ENCODE assay signal across 1 cellular context in the genomic region with DNA sequence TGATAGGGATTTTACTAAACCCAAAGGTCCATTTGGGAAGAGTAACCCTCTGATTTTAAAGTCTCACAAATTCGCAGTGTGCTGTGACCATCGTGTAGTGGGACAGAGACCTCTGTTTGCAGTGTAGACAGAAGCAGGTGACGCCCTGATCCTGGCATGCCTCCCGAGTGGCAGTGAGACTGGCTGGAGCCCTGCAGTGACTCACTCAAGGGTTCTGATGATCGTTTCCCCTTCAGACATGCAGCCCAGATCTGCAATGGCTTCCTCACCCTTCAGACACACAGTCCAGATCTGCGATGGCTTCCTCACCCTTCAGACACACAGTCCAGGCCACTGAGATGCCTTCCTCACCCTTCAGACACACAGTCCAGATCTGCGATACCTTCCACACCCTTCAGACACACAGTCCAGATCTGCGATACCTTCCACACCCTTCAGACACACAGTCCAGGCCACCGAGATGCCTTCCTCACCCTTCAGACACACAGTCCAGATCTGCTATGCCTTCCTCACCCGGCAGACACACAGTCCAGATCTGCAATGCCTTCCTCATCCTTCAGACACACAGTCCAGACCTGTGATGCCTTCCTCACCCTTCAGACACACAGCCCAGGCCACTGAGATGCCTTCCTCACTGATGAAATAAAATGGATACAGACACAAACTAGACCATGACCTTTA.
TF ChIP-seq lines count a peak whose summit lies in the region.

No MANE protein-coding gene starts in this region.

TF ChIP-seq in GM23338, 12 proteins besides CTCF, POLR2A, EP300 and RAD21 (continued from another document):
- TF ChIP-seq, protein P1, sequence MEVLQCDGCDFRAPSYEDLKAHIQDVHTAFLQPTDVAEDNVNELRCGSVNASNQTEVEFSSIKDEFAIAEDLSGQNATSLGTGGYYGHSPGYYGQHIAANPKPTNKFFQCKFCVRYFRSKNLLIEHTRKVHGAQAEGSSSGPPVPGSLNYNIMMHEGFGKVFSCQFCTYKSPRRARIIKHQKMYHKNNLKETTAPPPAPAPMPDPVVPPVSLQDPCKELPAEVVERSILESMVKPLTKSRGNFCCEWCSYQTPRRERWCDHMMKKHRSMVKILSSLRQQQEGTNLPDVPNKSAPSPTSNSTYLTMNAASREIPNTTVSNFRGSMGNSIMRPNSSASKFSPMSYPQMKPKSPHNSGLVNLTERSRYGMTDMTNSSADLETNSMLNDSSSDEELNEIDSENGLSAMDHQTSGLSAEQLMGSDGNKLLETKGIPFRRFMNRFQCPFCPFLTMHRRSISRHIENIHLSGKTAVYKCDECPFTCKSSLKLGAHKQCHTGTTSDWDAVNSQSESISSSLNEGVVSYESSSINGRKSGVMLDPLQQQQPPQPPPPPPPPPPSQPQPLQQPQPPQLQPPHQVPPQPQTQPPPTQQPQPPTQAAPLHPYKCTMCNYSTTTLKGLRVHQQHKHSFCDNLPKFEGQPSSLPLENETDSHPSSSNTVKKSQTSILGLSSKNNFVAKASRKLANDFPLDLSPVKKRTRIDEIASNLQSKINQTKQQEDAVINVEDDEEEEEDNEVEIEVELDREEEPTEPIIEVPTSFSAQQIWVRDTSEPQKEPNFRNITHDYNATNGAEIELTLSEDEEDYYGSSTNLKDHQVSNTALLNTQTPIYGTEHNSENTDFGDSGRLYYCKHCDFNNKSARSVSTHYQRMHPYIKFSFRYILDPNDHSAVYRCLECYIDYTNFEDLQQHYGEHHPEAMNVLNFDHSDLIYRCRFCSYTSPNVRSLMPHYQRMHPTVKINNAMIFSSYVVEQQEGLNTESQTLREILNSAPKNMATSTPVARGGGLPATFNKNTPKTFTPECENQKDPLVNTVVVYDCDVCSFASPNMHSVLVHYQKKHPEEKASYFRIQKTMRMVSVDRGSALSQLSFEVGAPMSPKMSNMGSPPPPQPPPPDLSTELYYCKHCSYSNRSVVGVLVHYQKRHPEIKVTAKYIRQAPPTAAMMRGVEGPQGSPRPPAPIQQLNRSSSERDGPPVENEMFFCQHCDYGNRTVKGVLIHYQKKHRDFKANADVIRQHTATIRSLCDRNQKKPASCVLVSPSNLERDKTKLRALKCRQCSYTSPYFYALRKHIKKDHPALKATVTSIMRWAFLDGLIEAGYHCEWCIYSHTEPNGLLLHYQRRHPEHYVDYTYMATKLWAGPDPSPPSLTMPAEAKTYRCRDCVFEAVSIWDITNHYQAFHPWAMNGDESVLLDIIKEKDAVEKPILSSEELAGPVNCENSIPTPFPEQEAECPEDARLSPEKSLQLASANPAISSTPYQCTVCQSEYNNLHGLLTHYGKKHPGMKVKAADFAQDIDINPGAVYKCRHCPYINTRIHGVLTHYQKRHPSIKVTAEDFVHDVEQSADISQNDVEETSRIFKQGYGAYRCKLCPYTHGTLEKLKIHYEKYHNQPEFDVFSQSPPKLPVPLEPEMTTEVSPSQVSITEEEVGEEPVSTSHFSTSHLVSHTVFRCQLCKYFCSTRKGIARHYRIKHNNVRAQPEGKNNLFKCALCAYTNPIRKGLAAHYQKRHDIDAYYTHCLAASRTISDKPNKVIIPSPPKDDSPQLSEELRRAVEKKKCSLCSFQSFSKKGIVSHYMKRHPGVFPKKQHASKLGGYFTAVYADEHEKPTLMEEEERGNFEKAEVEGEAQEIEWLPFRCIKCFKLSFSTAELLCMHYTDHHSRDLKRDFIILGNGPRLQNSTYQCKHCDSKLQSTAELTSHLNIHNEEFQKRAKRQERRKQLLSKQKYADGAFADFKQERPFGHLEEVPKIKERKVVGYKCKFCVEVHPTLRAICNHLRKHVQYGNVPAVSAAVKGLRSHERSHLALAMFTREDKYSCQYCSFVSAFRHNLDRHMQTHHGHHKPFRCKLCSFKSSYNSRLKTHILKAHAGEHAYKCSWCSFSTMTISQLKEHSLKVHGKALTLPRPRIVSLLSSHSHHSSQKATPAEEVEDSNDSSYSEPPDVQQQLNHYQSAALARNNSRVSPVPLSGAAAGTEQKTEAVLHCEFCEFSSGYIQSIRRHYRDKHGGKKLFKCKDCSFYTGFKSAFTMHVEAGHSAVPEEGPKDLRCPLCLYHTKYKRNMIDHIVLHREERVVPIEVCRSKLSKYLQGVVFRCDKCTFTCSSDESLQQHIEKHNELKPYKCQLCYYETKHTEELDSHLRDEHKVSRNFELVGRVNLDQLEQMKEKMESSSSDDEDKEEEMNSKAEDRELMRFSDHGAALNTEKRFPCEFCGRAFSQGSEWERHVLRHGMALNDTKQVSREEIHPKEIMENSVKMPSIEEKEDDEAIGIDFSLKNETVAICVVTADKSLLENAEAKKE (CRISPR knock-in tag; IDR thresholded peaks at IDR 0.05) = no peak
- TF ChIP-seq JUNB (IDR thresholded peaks at IDR 0.05; ENCODE audit: unreplicated experiment) = no peak
- no peak for TF ChIP-seq EZH2 (IDR thresholded peaks at IDR 0.05; ENCODE audit: low read depth, unreplicated experiment)
- no peak for TF ChIP-seq NANOG (IDR thresholded peaks at IDR 0.05; ENCODE audit: borderline replicate concordance)
- no peak for TF ChIP-seq POLR2AphosphoS5 (IDR thresholded peaks at IDR 0.05; ENCODE audit: low read depth)
- no peak for TF ChIP-seq ZNF114 (CRISPR knock-in tag; IDR thresholded peaks at IDR 0.05)
- no peak for TF ChIP-seq STAT1 (IDR thresholded peaks at IDR 0.05; ENCODE audit: unreplicated experiment)
- no peak for TF ChIP-seq REST (IDR thresholded peaks at IDR 0.05; ENCODE audit: unreplicated experiment)
- TF ChIP-seq ZNF331 (CRISPR knock-in tag; IDR thresholded peaks at IDR 0.05; ENCODE audit: low read depth) = no peak
- no peak for TF ChIP-seq ETS1 (IDR thresholded peaks at IDR 0.05)
